Comparison of ENCODE assay signal across 14 cellular contexts in the genomic region with DNA sequence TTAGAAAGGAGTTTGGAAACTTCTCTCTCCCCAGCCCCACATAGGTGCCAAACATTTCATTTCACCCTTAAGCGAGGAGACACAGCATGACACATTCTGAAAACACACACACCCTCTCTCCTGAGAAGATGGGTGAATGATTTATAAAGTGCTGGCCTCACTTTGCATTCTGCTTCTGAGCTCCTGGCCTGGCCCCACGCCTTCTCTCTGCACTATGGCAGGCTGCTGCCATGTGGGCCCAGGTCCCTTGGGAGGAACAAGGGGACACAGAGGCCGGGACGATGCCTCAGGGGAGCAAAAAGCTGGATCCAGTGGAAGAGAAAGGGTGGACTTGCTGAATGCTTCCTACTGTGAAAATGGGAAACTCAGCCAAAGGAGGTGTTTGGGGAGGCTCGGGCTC. TPM values are rescaled to one million over a fixed set of nuclear protein-coding genes. Genes with fewer than 3 reads are reported as not detected.
DNase-seq lines count a peak whose midpoint lies in the region; ATAC-seq, FAIRE-seq and TF ChIP-seq lines count a peak whose summit lies in the region.
"Had no signal": no experiment of that assay in that cellular context is flagged by ENCODE, and none has a peak within 500 bp of the region (broad histone marks: within the 10 kb centered on the region; RNA-seq: fewer than 3 reads in every experiment).

No MANE protein-coding gene starts in this region.

- H3K27ac ChIP-seq in GM12878 (ENCODE audit: control insufficient read depth, insufficient read depth), result no peak overlapping the region
- H3K27ac ChIP-seq: testis had no signal

- SMC1A ChIA-PET in GM12878 (lab: Charles Lee; ENCODE audit: uncharacterized antibody, unreplicated experiment), result interaction anchor here (0.8 to 9.4 kb wide), 11 partner anchors 9 to 437 kb away, joined by 3 to 158 read pairs (median 6); no protein-coding TSS in a partner anchor

- no peaks in the 10 kb centered on the region for H3K36me3 ChIP-seq in GM12878 (ENCODE audit: control insufficient read depth in 2 of 2, insufficient read depth in 2 of 2, low read length in 1 of 2)

- peak; percentile 81 for FAIRE-seq in GM12878 (lab: Jason Lieb, UNC)
- FAIRE-seq: H54 had no signal

- intact Hi-C loops in GM12878 (cut with micrococcal nuclease; ENCODE audit: unreplicated experiment), result no loop called here

- POLR2A ChIA-PET in GM12878 (lab: Charles Lee), result interaction anchor here (2.5 to 3.5 kb wide), 2 partner anchors 10 to 14 kb away, joined by 27 to 32 read pairs; no protein-coding TSS in a partner anchor

- no peak for TF ChIP-seq CTCF in GM12878 (IDR thresholded peaks at IDR 0.05 in 2 of 3, conservative IDR thresholded peaks at IDR 0.05 in 1 of 3; ENCODE audit: control insufficient read depth in 2 of 3, extremely low read depth in 1 of 3, insufficient read depth in 1 of 3, low read depth in 3 of 3, low read length in 3 of 3)

- TF ChIP-seq POLR2A in GM12878 (IDR thresholded peaks at IDR 0.05; ENCODE audit: low read depth, low read length), result no peak

- no TSS peak for BruUV-seq in GM12878 (replicated peaks; lab: Mats Ljungman, UMichigan)

- H2AFZ ChIP-seq in GM12878 (ENCODE audit: control insufficient read depth, low read depth, low read length), result no peak overlapping the region

- peak overlapping the region; percentile 22; the same call in 1 of the 2 replicates for H3K4me2 ChIP-seq in GM12878 (ENCODE audit: control insufficient read depth, insufficient read depth)

- H3K27me3 ChIP-seq in GM12878 (replicated peaks in 1 of 2; ENCODE audit: control insufficient read depth in 2 of 2, insufficient read depth in 2 of 2, low read length in 1 of 2), result no peaks in the 10 kb centered on the region
- H3K27me3 ChIP-seq: testis had no signal

- RAD21 ChIA-PET in GM12878 (lab: Charles Lee; ENCODE audit: unreplicated experiment), result interaction anchor here (0.9 to 4.9 kb wide), 10 partner anchors 11 to 626 kb away, joined by 3 to 77 read pairs (median 5); a partner anchor contains a TSS

- CTCF ChIA-PET in GM12878 (lab: Yijun Ruan, JAX), result interaction anchor here (0.8 to 2.7 kb wide), 5 partner anchors 10 to 22 kb away, joined by 3 to 13 read pairs (median 8); no protein-coding TSS in a partner anchor

- no peaks in the 10 kb centered on the region for H4K20me1 ChIP-seq in GM12878 (ENCODE audit: control insufficient read depth, insufficient read depth)

- peak; percentile 71 to 79; a peak in 3 of 4 replicates for TF ChIP-seq EP300 in GM12878 (IDR thresholded peaks at IDR 0.05; ENCODE audit: borderline replicate concordance in 1 of 2, control insufficient read depth in 1 of 2, low read depth in 2 of 2, low read length in 2 of 2)

- H3K9ac ChIP-seq in GM12878 (ENCODE audit: control insufficient read depth, insufficient read depth, low read length), result no peak overlapping the region

- H3K79me2 ChIP-seq in GM12878 (ENCODE audit: control insufficient read depth, insufficient read depth, low read length), result no peaks in the 10 kb centered on the region

- H3K4me3 ChIP-seq in GM12878, result no peak overlapping the region
- H3K4me3 ChIP-seq: testis had no signal

- H3K9me3 ChIP-seq in GM12878 (replicated peaks; ENCODE audit: control insufficient read depth, insufficient read depth, low read length), result no peaks in the 10 kb centered on the region
- H3K9me3 ChIP-seq: testis had no signal

- H3K4me1 ChIP-seq in GM12878 (ENCODE audit: control insufficient read depth, insufficient read depth, low read length), result peaks cover 11% of the 10 kb centered on the region
- H3K4me1 ChIP-seq: testis had no signal

- in situ Hi-C loops in GM12878 (cut with MboI), result no loop called here

- 2% methylated on average over 5 of the region's 5 CpGs for WGBS in GM12878 (ENCODE audit: insufficient coverage, insufficient replicate concordance, low lambda C conversion rate, missing lambda C conversion rate)

- TF ChIP-seq RAD21 in GM12878 (IDR thresholded peaks at IDR 0.05; ENCODE audit: insufficient read depth, low read depth, low read length), result 0 out of 2 replicates have a peak, but pooled peaks have one; percentile 5

- DNase-seq in GM12878 (ENCODE audit: low read depth, low spot score), result peak; percentile 61
- DNase-seq in NCI-H2029 treated with DMSO at 0.1 percent for 48 hours (lab: John Stamatoyannopoulos, UW), result no peak
- DNase-seq in NCI-H187 (lab: John Stamatoyannopoulos, UW), result no peak
- DNase-seq in NCI-H1417 (lab: John Stamatoyannopoulos, UW), result no peak
- no peak for DNase-seq in SHP77 (lab: John Stamatoyannopoulos, UW)
- DNase-seq: activated B cell treated with CpG ODN at 0.5 μM for 24 hours, activated gamma-delta T cell, SIG-M5, testis had no signal

- ATAC-seq in GM18499 (IDR thresholded peaks at IDR 0.05; ENCODE audit: insufficient read depth, unreplicated experiment) (peak; percentile 69), GM21360 (IDR thresholded peaks at IDR 0.05; ENCODE audit: unreplicated experiment) (peak; percentile 43), HG02973 (IDR thresholded peaks at IDR 0.05; ENCODE audit: unreplicated experiment) (peak; percentile 96), GM12878 (peak; percentile 95)

TF ChIP-seq in GM12878, 131 proteins besides CTCF, POLR2A, EP300 and RAD21 (continues in another document):
- TF ChIP-seq GATAD2B (conservative IDR thresholded peaks at IDR 0.05; ENCODE audit: low read depth) (peak; percentile 65), ATF7 (IDR thresholded peaks at IDR 0.05; ENCODE audit: low read depth) (peak; percentile 70), IKZF2 (IDR thresholded peaks at IDR 0.05) (peak; percentile 81 to 83; a peak in 3 of 4 replicates), FOXK2 (IDR thresholded peaks at IDR 0.05) (no peak), MYB (IDR thresholded peaks at IDR 0.05; ENCODE audit: borderline replicate concordance, low read depth, low read length) (no peak), TAF1 (IDR thresholded peaks at IDR 0.05; ENCODE audit: borderline replicate concordance, low read depth, low read length) (no peak), NBN (IDR thresholded peaks at IDR 0.05) (peak; percentile 43), PAX5 (IDR thresholded peaks at IDR 0.05; ENCODE audit: borderline replicate concordance, low read depth, low read length) (no peak), MEF2B (IDR thresholded peaks at IDR 0.05; ENCODE audit: partially characterized antibody, poor library complexity, severe bottlenecking) (peak; percentile 93), MTA2 (IDR thresholded peaks at IDR 0.05; ENCODE audit: low read depth) (peak; percentile 57; the same call in 1 of the 2 replicates), DPF2 (IDR thresholded peaks at IDR 0.05) (peak; percentile 79; the same call in 1 of the 2 replicates), IKZF1 (conservative IDR thresholded peaks at IDR 0.05) (peak; percentile 83)
- TF ChIP-seq, protein P1, sequence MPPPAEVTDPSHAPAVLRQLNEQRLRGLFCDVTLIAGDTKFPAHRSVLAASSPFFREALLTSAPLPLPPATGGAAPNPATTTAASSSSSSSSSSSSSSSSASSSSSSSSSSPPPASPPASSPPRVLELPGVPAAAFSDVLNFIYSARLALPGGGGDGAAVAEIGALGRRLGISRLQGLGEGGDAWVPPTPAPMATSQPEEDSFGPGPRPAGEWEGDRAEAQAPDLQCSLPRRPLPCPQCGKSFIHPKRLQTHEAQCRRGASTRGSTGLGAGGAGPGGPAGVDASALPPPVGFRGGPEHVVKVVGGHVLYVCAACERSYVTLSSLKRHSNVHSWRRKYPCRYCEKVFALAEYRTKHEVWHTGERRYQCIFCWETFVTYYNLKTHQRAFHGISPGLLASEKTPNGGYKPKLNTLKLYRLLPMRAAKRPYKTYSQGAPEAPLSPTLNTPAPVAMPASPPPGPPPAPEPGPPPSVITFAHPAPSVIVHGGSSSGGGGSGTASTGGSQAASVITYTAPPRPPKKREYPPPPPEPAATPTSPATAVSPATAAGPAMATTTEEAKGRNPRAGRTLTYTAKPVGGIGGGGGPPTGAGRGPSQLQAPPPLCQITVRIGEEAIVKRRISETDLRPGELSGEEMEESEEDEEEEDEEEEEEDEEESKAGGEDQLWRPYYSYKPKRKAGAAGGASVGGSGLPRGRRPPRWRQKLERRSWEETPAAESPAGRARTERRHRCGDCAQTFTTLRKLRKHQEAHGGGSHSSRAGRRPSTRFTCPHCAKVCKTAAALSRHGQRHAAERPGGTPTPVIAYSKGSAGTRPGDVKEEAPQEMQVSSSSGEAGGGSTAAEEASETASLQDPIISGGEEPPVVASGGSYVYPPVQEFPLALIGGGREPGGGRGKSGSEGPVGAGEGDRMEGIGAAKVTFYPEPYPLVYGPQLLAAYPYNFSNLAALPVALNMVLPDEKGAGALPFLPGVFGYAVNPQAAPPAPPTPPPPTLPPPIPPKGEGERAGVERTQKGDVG (CRISPR knock-in tag; IDR thresholded peaks at IDR 0.05), result no peak
- TF ChIP-seq, protein P2, sequence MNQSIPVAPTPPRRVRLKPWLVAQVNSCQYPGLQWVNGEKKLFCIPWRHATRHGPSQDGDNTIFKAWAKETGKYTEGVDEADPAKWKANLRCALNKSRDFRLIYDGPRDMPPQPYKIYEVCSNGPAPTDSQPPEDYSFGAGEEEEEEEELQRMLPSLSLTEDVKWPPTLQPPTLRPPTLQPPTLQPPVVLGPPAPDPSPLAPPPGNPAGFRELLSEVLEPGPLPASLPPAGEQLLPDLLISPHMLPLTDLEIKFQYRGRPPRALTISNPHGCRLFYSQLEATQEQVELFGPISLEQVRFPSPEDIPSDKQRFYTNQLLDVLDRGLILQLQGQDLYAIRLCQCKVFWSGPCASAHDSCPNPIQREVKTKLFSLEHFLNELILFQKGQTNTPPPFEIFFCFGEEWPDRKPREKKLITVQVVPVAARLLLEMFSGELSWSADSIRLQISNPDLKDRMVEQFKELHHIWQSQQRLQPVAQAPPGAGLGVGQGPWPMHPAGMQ (IDR thresholded peaks at IDR 0.05; ENCODE audit: borderline replicate concordance), result no peak

RNA-seq across cellular contexts. Expression of a gene that starts 56.0 kb away (rescaled TPM):
- 5.2 and 5.9 TPM in 2 replicates for total RNA-seq in GM12878 (2013; cell fraction: nucleolus; rRNA removed)
- total RNA-seq in GM12878 (2014; rRNA removed), result 0.60 and 0.79 TPM in 2 replicates
- 0.49 and 0.51 TPM in 2 replicates for total RNA-seq in GM12878 (2014; rRNA removed; fragmentation: Illumina TruSeq; extraction: Trizol)
- 0.58 and 0.67 TPM in 2 replicates for total RNA-seq in GM12878 (2021)
- polyA plus RNA-seq in GM12878 (2011; ENCODE audit: low read depth), result 0.17 TPM
- polyA plus RNA-seq in GM12878 (2011; rRNA removed), result 1.1 TPM in 2 replicates
- 1.2 and 1.4 TPM in 2 replicates for polyA plus RNA-seq in GM12878 (2011; cell fraction: cytosol; rRNA removed)
- 2.1 TPM in 2 replicates for polyA plus RNA-seq in GM12878 (2011; cell fraction: nucleus; rRNA removed)
- 0.14 and 0.27 TPM in 2 replicates for polyA plus RNA-seq in GM12878 (2012)
- polyA plus RNA-seq in GM12878 (2014; fragmentation: Illumina TruSeq; extraction: Trizol), result 0.56 and 0.63 TPM in 2 replicates
- under 1 TPM; 0.08 to 0.11 TPM for polyA plus RNA-seq in GM12878 (2014; fragmentation: Nextera tagmentation; extraction: Ambion mirVana)
- 0.46 and 0.58 TPM in 2 replicates for polyA plus RNA-seq in GM12878 (2014; rRNA removed)
- under 1 TPM; 0.58 to 0.72 TPM for polyA plus RNA-seq in GM12878 (2016; fragmentation: Nextera tagmentation; extraction: Ambion mirVana)
- polyA minus RNA-seq in GM12878 (2011; rRNA and poly(A)+ RNA removed), result 0.80 and 1.3 TPM in 2 replicates
- 0.73 and 0.80 TPM in 2 replicates for polyA minus RNA-seq in GM12878 (2011; cell fraction: cytosol; rRNA and poly(A)+ RNA removed)
- polyA minus RNA-seq in GM12878 (2011; cell fraction: nucleus; rRNA and poly(A)+ RNA removed), result 0.60 and 1.4 TPM in 2 replicates
- total RNA-seq: activated B cell treated with CpG ODN at 0.5 μM for 24 hours, osteocyte had no signal

Comparison
In these comparisons a context has a peak if more than half of its experiments do, and no peak if none do; other contexts are left out.
1. ATAC-seq: peak in every context shown above with its lines; median percentile 96 in HG02973; 95 in GM12878; 69 in GM18499; 43 in GM21360.